Comparison of ENCODE assay signal across 12 cellular contexts in genomic region chr11:60765355-60765754, GRCh38.
"Had no signal": no experiment of that assay in that cellular context is flagged by ENCODE, and none has a peak within 500 bp of the region (broad histone marks: within the 10 kb centered on the region; RNA-seq: fewer than 3 reads in every experiment).

No MANE protein-coding gene starts in this region.

- ATAC-seq: natural killer cell; stimulated activated effector memory CD8-positive, alpha-beta T cell treated with anti-CD3 and anti-CD28 coated beads, Interleukin-12 subunit alpha, Interleukin-12 subunit beta, amount 100 ng/mL, for 72 hours had no signal

- H3K36me3 ChIP-seq: neutrophil, sigmoid colon had no signal

- H2AFZ ChIP-seq: parathyroid adenoma had no signal

- H3K9me3 ChIP-seq: neutrophil, sigmoid colon had no signal

- H3K79me2 ChIP-seq: parathyroid adenoma had no signal

- H3K27ac ChIP-seq: neutrophil, parathyroid adenoma, sigmoid colon had no signal

- H3K4me3 ChIP-seq: sigmoid colon had no signal

- H3K4me1 ChIP-seq: parathyroid adenoma, sigmoid colon had no signal

- H3K9ac ChIP-seq: parathyroid adenoma had no signal

- DNase-seq: activated CD4-positive, alpha-beta T cell treated with anti-CD3 and anti-CD28 coated beads, Interleukin-2, amount 10 ng/mL, durations not matched to agents 7 days and 5 days; activated CD4-positive, CD25-positive, alpha-beta regulatory T cell; activated CD8-positive, alpha-beta memory T cell treated with anti-CD3 and anti-CD28 coated beads, Interleukin-2, amount 50 U/mL, for 48 hours; activated naive CD8-positive, alpha-beta T cell treated with anti-CD3 and anti-CD28 coated beads for 36 hours; effector CD8-positive, alpha-beta T cell; mesenchymal stem cell; natural killer cell; sigmoid colon; stimulated activated CD4-positive, alpha-beta T cell treated with anti-CD3 and anti-CD28 coated beads, Interleukin-2, amount 100 ng/mL, for 24 hours had no signal
